Comparison of ENCODE assay signal across 15 cellular contexts in genomic region chr5:146338774-146339714, GRCh38. TPM values are rescaled to one million over a fixed set of nuclear protein-coding genes. Genes with fewer than 3 reads are reported as not detected.
A peak's percentile ranks its signal among the peaks of the same experiment; 100 is the strongest.
DNase-seq lines count a peak whose midpoint lies in the region; ATAC-seq and FAIRE-seq lines count a peak whose summit lies in the region.
"Had no signal": no experiment of that assay in that cellular context is flagged by ENCODE, and none has a peak within 500 bp of the region (broad histone marks: within the 10 kb centered on the region; RNA-seq: fewer than 3 reads in every experiment).

A gene with protein sequence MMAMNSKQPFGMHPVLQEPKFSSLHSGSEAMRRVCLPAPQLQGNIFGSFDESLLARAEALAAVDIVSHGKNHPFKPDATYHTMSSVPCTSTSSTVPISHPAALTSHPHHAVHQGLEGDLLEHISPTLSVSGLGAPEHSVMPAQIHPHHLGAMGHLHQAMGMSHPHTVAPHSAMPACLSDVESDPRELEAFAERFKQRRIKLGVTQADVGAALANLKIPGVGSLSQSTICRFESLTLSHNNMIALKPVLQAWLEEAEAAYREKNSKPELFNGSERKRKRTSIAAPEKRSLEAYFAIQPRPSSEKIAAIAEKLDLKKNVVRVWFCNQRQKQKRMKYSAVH (plus strand): TSS chr5:146338839. CDS start chr5:146339113, 274 bp downstream.

- CTCF ChIA-PET in activated CD4-positive, alpha-beta memory T cell treated with anti-CD3 and anti-CD28 coated beads, Interleukin-2, amount 10 ng/mL, durations not matched to agents 7 days and 5 days (lab: Charles Lee): no interaction called here
- CTCF ChIA-PET in activated CD4-positive, alpha-beta memory T cell treated with anti-CD3 and anti-CD28 coated beads for 36 hours (lab: Charles Lee): no interaction called here

- H3K4me2 ChIP-seq in trophoblast cell (ENCODE audit: low read length): peak within 1 kb of the TSS; percentile 55

- peak within 1 kb of the TSS; percentile 16 for H3K4me3 ChIP-seq in ectodermal cell (ENCODE audit: insufficient read depth, low read depth, low read length)
- peak within 1 kb of the TSS; percentile 42 for H3K4me3 ChIP-seq in trophoblast cell (ENCODE audit: low read depth, low read length)
- H3K4me3 ChIP-seq in small intestine (ENCODE audit: low read depth in 1 of 2, low read length in 2 of 2): no peak within 1 kb of the TSS
- H3K4me3 ChIP-seq: vagina had no signal

- no peak within 1 kb of the TSS for H3K4me3 Mint-ChIP-seq in activated CD4-positive, alpha-beta memory T cell treated with anti-CD3 and anti-CD28 coated beads, Interleukin-2, amount 10 ng/mL, durations not matched to agents 7 days and 5 days
- H3K4me3 Mint-ChIP-seq in activated CD4-positive, alpha-beta memory T cell treated with anti-CD3 and anti-CD28 coated beads for 36 hours: no peak within 1 kb of the TSS
- H3K4me3 Mint-ChIP-seq: activated T-helper 17 cell treated with anti-CD3 and anti-CD28 coated beads, Interleukin-2, amount 50 U/mL, for 72 hours; neural crest cell had no signal

- H3K36me3 Mint-ChIP-seq in activated CD4-positive, alpha-beta memory T cell treated with anti-CD3 and anti-CD28 coated beads, Interleukin-2, amount 10 ng/mL, durations not matched to agents 7 days and 5 days (ENCODE audit: low read depth): peaks cover 8% of the 10 kb centered on the region
- H3K36me3 Mint-ChIP-seq in activated CD4-positive, alpha-beta memory T cell treated with anti-CD3 and anti-CD28 coated beads for 36 hours: peaks cover 3% of the 10 kb centered on the region

- POLR2A ChIA-PET in activated CD4-positive, alpha-beta memory T cell treated with anti-CD3 and anti-CD28 coated beads, Interleukin-2, amount 10 ng/mL, durations not matched to agents 7 days and 5 days (lab: Charles Lee): interaction anchor here (0.8 kb wide), 1 partner anchor 108 kb away, joined by 3 read pairs; the partner anchor contains the start of gene TCERG1
- POLR2A ChIA-PET in activated CD4-positive, alpha-beta memory T cell treated with anti-CD3 and anti-CD28 coated beads for 36 hours (lab: Charles Lee): no interaction called here

- H4K91ac ChIP-seq in trophoblast cell (ENCODE audit: low read depth, low read length): no peak within 1 kb of the TSS

- 2 to 3% methylated on average over 70 of the region's 70 CpGs for WGBS in ectodermal cell, 2 experiments
- no CpG with 5 or more reads among the region's 70 CpGs for WGBS in trophoblast cell (ENCODE audit: extremely low coverage, insufficient coverage, insufficient read length)
- WGBS in small intestine, 3 donors: 5 to 17% (median 16%) methylated on average over 60 to 70 of the region's 70 CpGs

- H3K27me3 Mint-ChIP-seq in activated CD4-positive, alpha-beta memory T cell treated with anti-CD3 and anti-CD28 coated beads, Interleukin-2, amount 10 ng/mL, durations not matched to agents 7 days and 5 days: peaks cover 89% of the 10 kb centered on the region
- peaks cover 84% of the 10 kb centered on the region for H3K27me3 Mint-ChIP-seq in activated CD4-positive, alpha-beta memory T cell treated with anti-CD3 and anti-CD28 coated beads for 36 hours

- no peak within 1 kb of the TSS for H2BK5ac ChIP-seq in trophoblast cell (ENCODE audit: low read depth, low read length, poor library complexity)

- FAIRE-seq in small intestine (lab: Jason Lieb, UNC): no peak
- FAIRE-seq: bronchial epithelial cell, keratinocyte, TTC549 had no signal

- H4K12ac ChIP-seq in trophoblast cell (ENCODE audit: low read depth, low read length): no peak within 1 kb of the TSS

- intact Hi-C loops in activated CD4-positive, alpha-beta memory T cell treated with anti-CD3 and anti-CD28 coated beads for 36 hours (cut with micrococcal nuclease): no loop called here

- no peak within 1 kb of the TSS for H3K9ac ChIP-seq in trophoblast cell (ENCODE audit: low read length)

- DNase-seq in activated CD4-positive, alpha-beta memory T cell treated with anti-CD3 and anti-CD28 coated beads, Interleukin-2, amount 10 ng/mL, durations not matched to agents 7 days and 5 days: no peak
- no peak for DNase-seq in activated CD4-positive, alpha-beta memory T cell treated with anti-CD3 and anti-CD28 coated beads for 36 hours
- peak; percentile 16 for DNase-seq in NCI-H1105 (lab: John Stamatoyannopoulos, UW)
- no peak for DNase-seq in trophoblast cell
- DNase-seq in small intestine: no peak
- no peak for DNase-seq in SK-N-DZ (ENCODE audit: low spot score)
- DNase-seq: BE2C had no signal

- ATAC-seq in GM21447 (IDR thresholded peaks at IDR 0.05; ENCODE audit: unreplicated experiment): no peak
- ATAC-seq: activated T-helper 17 cell treated with anti-CD3 and anti-CD28 coated beads, Interleukin-2, amount 50 U/mL, for 72 hours had no signal

- H3K4me1 ChIP-seq in ectodermal cell (ENCODE audit: control insufficient read depth, insufficient read depth, low read length): peaks cover 4% of the 10 kb centered on the region
- peaks cover 0 to 2% of the 10 kb centered on the region in 2 experiments for H3K4me1 ChIP-seq in trophoblast cell (ENCODE audit: control insufficient read depth in 1 of 2, insufficient read depth in 2 of 2, low read length in 2 of 2)
- H3K4me1 ChIP-seq in small intestine (ENCODE audit: control insufficient read depth in 2 of 2, insufficient read depth in 1 of 2, low read depth in 1 of 2, low read length in 1 of 2): no peaks in the 10 kb centered on the region
- H3K4me1 ChIP-seq: BE2C, vagina had no signal

- no peaks in the 10 kb centered on the region for H3K9me3 ChIP-seq in ectodermal cell (ENCODE audit: control insufficient read depth, low read length)
- H3K9me3 ChIP-seq in trophoblast cell (ENCODE audit: insufficient read depth, low read depth, low read length): peaks cover 12% of the 10 kb centered on the region
- H3K9me3 ChIP-seq in small intestine (ENCODE audit: control insufficient read depth, low read depth): no peaks in the 10 kb centered on the region
- H3K9me3 ChIP-seq: BE2C, vagina had no signal

- H3K18ac ChIP-seq in trophoblast cell (ENCODE audit: low read length): no peak within 1 kb of the TSS

- H2BK120ac ChIP-seq in trophoblast cell (ENCODE audit: insufficient read depth, low read length, poor library complexity): no peak within 1 kb of the TSS

- no peak within 1 kb of the TSS for H4K8ac ChIP-seq in trophoblast cell (ENCODE audit: low read depth, low read length)

- H2AFZ ChIP-seq in trophoblast cell (ENCODE audit: insufficient read depth, low read length, poor library complexity): no peak within 1 kb of the TSS

- H3K27me3 ChIP-seq in ectodermal cell (ENCODE audit: control insufficient read depth, insufficient read depth, low read length, poor library complexity, severe bottlenecking) (peaks cover 100% of the 10 kb centered on the region), trophoblast cell (ENCODE audit: insufficient read depth, low read length) (peaks cover 97% of the 10 kb centered on the region), small intestine (ENCODE audit: control insufficient read depth in 2 of 2, insufficient read depth in 2 of 2, low read length in 2 of 2) (peaks cover 27 to 73% of the 10 kb centered on the region in 2 donors)

- H3K23ac ChIP-seq in trophoblast cell (ENCODE audit: low read length): peak within 1 kb of the TSS; percentile 34

- H2BK12ac ChIP-seq in trophoblast cell (ENCODE audit: low read length): no peak within 1 kb of the TSS

- H3K79me1 ChIP-seq in trophoblast cell (ENCODE audit: low read length): no peaks in the 10 kb centered on the region

- peaks cover 8% of the 10 kb centered on the region for H3K4me1 Mint-ChIP-seq in activated CD4-positive, alpha-beta memory T cell treated with anti-CD3 and anti-CD28 coated beads, Interleukin-2, amount 10 ng/mL, durations not matched to agents 7 days and 5 days
- peaks cover 2% of the 10 kb centered on the region for H3K4me1 Mint-ChIP-seq in activated CD4-positive, alpha-beta memory T cell treated with anti-CD3 and anti-CD28 coated beads for 36 hours (ENCODE audit: low read depth)
- H3K4me1 Mint-ChIP-seq: activated T-helper 17 cell treated with anti-CD3 and anti-CD28 coated beads, Interleukin-2, amount 50 U/mL, for 72 hours had no signal

- H3K14ac ChIP-seq in trophoblast cell (ENCODE audit: low read length): no peak within 1 kb of the TSS

- no peaks in the 10 kb centered on the region for H3K36me3 ChIP-seq in ectodermal cell (ENCODE audit: control insufficient read depth, insufficient read depth, low read length)
- no peaks in the 10 kb centered on the region for H3K36me3 ChIP-seq in trophoblast cell (ENCODE audit: control insufficient read depth in 1 of 2, insufficient read depth in 2 of 2, low read length in 2 of 2)
- H3K36me3 ChIP-seq in small intestine (ENCODE audit: control insufficient read depth in 2 of 2, insufficient read depth in 2 of 2, low read length in 2 of 2): no peaks in the 10 kb centered on the region
- H3K36me3 ChIP-seq: BE2C, vagina had no signal

- no peak within 1 kb of the TSS for H2AK5ac ChIP-seq in trophoblast cell (ENCODE audit: low read length)

- no peaks in the 10 kb centered on the region for H3K79me2 ChIP-seq in trophoblast cell (ENCODE audit: control insufficient read depth, insufficient read depth, low read length, poor library complexity)

- no peaks in the 10 kb centered on the region for H3K9me3 Mint-ChIP-seq in activated CD4-positive, alpha-beta memory T cell treated with anti-CD3 and anti-CD28 coated beads, Interleukin-2, amount 10 ng/mL, durations not matched to agents 7 days and 5 days
- H3K9me3 Mint-ChIP-seq in activated CD4-positive, alpha-beta memory T cell treated with anti-CD3 and anti-CD28 coated beads for 36 hours: no peaks in the 10 kb centered on the region
- H3K9me3 Mint-ChIP-seq: activated T-helper 17 cell treated with anti-CD3 and anti-CD28 coated beads, Interleukin-2, amount 50 U/mL, for 72 hours; neural crest cell had no signal

- H3K4ac ChIP-seq in trophoblast cell (ENCODE audit: low read depth, low read length): no peak within 1 kb of the TSS

- H3K27ac Mint-ChIP-seq in activated CD4-positive, alpha-beta memory T cell treated with anti-CD3 and anti-CD28 coated beads, Interleukin-2, amount 10 ng/mL, durations not matched to agents 7 days and 5 days: peak within 1 kb of the TSS; percentile 52
- no peak within 1 kb of the TSS for H3K27ac Mint-ChIP-seq in activated CD4-positive, alpha-beta memory T cell treated with anti-CD3 and anti-CD28 coated beads for 36 hours
- H3K27ac Mint-ChIP-seq: activated T-helper 17 cell treated with anti-CD3 and anti-CD28 coated beads, Interleukin-2, amount 50 U/mL, for 72 hours had no signal

- H3K27ac ChIP-seq in ectodermal cell (ENCODE audit: insufficient read depth, low read depth, low read length, poor library complexity, severe bottlenecking) (no peak within 1 kb of the TSS), trophoblast cell (ENCODE audit: low read depth, low read length) (no peak within 1 kb of the TSS), small intestine (ENCODE audit: low read depth in 1 of 2, low read length in 1 of 2) (no peak within 1 kb of the TSS)
- H3K27ac ChIP-seq: vagina had no signal

RNA-seq across cellular contexts. Expression of the gene that starts here (rescaled TPM):
- not detected for total RNA-seq in activated CD4-positive, alpha-beta memory T cell treated with anti-CD3 and anti-CD28 coated beads, Interleukin-2, amount 10 ng/mL, durations not matched to agents 7 days and 5 days
- total RNA-seq in activated CD4-positive, alpha-beta memory T cell treated with anti-CD3 and anti-CD28 coated beads for 36 hours: not detected
- polyA plus RNA-seq in ectodermal cell (2013, experiment 1 of 4): 0.17 TPM
- 0.07 TPM for polyA plus RNA-seq in ectodermal cell (2013, experiment 2 of 4)
- 0.21 TPM for polyA plus RNA-seq in ectodermal cell (2013, experiment 3 of 4)
- polyA plus RNA-seq in ectodermal cell (2013, experiment 4 of 4): 0.12 TPM
- polyA plus RNA-seq in trophoblast cell (2013): 0.15 and 0.22 TPM in 2 replicates
- under 1 TPM in 1 of 3 donors, not detected in 2; 0.03 TPM for polyA plus RNA-seq in small intestine
- polyA plus RNA-seq in SK-N-DZ (2014; cell fraction: cytosol; rRNA removed): not detected in 2 replicates
- not detected in 2 replicates for polyA plus RNA-seq in SK-N-DZ (2014; cell fraction: nucleus; rRNA removed)
- total RNA-seq: activated T-helper 17 cell treated with anti-CD3 and anti-CD28 coated beads, Interleukin-2, amount 50 U/mL, for 72 hours; bronchial epithelial cell; vagina had no signal

Comparison
In these comparisons a context has a peak if more than half of its experiments do, and no peak if none do; other contexts are left out.
1. H3K4me3 ChIP-seq: peak in ectodermal cell (single experiment) and trophoblast cell (single experiment); none in small intestine (0 of 2).